ENCODE assay signal across 1 cellular context in the genomic region with DNA sequence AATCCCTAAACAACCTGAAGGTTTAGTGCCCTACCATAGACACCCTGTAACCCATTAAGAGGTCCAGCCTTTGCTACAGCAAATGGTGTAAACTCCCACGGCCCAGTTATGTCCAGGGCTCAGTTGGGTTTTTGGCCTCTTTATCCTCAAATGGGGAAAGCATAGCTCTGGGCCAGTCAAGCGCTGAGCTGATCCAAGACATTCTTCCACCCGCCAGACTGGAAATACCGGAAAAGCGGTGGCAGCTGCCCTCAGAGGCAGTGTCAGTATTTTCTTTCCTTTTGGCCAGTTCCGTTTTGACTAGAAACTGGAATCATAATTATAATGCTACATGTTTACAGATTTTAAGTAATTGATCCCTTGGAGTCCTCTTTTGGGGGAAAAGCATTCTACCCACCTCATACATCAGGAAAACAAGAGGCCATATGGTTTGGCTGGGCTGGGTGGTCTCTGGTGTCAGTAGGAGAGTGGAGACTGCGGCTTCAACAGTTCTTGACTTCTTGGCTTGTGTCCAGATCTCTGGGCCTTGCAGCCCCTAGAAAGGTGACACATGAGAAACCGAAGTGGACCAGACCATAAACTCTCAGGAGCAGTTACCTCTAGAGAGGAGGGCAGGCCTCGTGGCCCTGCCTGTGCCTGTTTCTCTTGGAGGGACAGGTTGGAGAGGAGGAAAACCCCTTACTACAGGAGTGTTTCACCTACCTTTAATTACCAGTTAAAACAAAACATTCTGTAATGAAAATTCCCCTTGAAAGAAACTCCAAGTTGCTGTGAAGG.
TF ChIP-seq lines count a peak whose summit lies in the region.

No MANE protein-coding gene starts in this region.

TF ChIP-seq in GM12878, 131 proteins besides CTCF, POLR2A, EP300 and RAD21 (continued from another document):
- TF ChIP-seq, protein P1, sequence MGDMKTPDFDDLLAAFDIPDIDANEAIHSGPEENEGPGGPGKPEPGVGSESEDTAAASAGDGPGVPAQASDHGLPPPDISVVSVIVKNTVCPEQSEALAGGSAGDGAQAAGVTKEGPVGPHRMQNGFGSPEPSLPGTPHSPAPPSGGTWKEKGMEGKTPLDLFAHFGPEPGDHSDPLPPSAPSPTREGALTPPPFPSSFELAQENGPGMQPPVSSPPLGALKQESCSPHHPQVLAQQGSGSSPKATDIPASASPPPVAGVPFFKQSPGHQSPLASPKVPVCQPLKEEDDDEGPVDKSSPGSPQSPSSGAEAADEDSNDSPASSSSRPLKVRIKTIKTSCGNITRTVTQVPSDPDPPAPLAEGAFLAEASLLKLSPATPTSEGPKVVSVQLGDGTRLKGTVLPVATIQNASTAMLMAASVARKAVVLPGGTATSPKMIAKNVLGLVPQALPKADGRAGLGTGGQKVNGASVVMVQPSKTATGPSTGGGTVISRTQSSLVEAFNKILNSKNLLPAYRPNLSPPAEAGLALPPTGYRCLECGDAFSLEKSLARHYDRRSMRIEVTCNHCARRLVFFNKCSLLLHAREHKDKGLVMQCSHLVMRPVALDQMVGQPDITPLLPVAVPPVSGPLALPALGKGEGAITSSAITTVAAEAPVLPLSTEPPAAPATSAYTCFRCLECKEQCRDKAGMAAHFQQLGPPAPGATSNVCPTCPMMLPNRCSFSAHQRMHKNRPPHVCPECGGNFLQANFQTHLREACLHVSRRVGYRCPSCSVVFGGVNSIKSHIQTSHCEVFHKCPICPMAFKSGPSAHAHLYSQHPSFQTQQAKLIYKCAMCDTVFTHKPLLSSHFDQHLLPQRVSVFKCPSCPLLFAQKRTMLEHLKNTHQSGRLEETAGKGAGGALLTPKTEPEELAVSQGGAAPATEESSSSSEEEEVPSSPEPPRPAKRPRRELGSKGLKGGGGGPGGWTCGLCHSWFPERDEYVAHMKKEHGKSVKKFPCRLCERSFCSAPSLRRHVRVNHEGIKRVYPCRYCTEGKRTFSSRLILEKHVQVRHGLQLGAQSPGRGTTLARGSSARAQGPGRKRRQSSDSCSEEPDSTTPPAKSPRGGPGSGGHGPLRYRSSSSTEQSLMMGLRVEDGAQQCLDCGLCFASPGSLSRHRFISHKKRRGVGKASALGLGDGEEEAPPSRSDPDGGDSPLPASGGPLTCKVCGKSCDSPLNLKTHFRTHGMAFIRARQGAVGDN (IDR thresholded peaks at IDR 0.05): peak; percentile 85; the same call in 1 of the 2 replicates
- TF ChIP-seq MEF2B (IDR thresholded peaks at IDR 0.05; ENCODE audit: partially characterized antibody, poor library complexity, severe bottlenecking): peak; percentile 61
- TF ChIP-seq, protein P2, sequence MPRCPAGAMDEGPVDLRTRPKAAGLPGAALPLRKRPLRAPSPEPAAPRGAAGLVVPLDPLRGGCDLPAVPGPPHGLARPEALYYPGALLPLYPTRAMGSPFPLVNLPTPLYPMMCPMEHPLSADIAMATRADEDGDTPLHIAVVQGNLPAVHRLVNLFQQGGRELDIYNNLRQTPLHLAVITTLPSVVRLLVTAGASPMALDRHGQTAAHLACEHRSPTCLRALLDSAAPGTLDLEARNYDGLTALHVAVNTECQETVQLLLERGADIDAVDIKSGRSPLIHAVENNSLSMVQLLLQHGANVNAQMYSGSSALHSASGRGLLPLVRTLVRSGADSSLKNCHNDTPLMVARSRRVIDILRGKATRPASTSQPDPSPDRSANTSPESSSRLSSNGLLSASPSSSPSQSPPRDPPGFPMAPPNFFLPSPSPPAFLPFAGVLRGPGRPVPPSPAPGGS (IDR thresholded peaks at IDR 0.05; ENCODE audit: borderline replicate concordance, insufficient read depth, low read depth, low read length, poor library complexity, severe bottlenecking): peak; percentile 62
- TF ChIP-seq NFIC (IDR thresholded peaks at IDR 0.05; ENCODE audit: low read depth, low read length): 0 out of 2 replicates have a peak, but pooled peaks have one; percentile 17
